12 cellular contexts compared by ENCODE assay signal in the genomic region with DNA sequence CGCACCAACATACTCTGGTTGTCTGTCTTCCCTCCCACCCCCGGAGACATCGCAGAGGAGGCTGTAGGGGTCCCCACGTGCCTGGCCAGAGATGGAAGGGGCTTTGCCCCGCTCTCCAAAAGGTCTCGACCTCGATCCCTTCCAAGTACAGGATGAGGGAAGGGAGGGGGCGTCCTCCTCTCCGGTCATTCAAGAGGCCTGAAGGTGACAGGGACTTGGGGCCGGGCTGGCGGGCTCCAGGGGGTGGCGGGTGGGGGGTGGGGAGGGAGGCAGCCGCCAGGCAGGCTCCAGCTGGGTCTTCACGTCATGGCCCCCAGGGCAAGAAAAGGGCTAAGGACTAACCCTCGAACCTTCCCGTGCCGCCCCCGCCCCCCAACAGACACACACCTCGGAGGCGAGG. TPM values are rescaled to one million over a fixed set of nuclear protein-coding genes. Genes with fewer than 3 reads are reported as not detected.
DNase-seq lines count a peak whose midpoint lies in the region; ATAC-seq, FAIRE-seq and TF ChIP-seq lines count a peak whose summit lies in the region.
"Had no signal": no experiment of that assay in that cellular context is flagged by ENCODE, and none has a peak within 500 bp of the region (broad histone marks: within the 10 kb centered on the region; RNA-seq: fewer than 3 reads in every experiment).

No MANE protein-coding gene starts in this region.

- H3K9ac ChIP-seq in endodermal cell (ENCODE audit: extremely low read depth, low read length, poor library complexity, severe bottlenecking): no peak overlapping the region

- peaks cover 89% of the 10 kb centered on the region for H3K27me3 ChIP-seq in endodermal cell (ENCODE audit: control insufficient read depth, insufficient read depth, low read length, poor library complexity, severe bottlenecking)

- peak overlapping the region; percentile 84 to 92 for H3K27ac ChIP-seq in A549
- no peak overlapping the region for H3K27ac ChIP-seq in endodermal cell (ENCODE audit: low read depth, low read length)

- peak overlapping the region; percentile 83 for H3K4me2 ChIP-seq in A549

- H3K36me3 ChIP-seq in endodermal cell (ENCODE audit: control insufficient read depth, insufficient read depth, low read length): peaks cover 7% of the 10 kb centered on the region

- DNase-seq in A549 (ENCODE audit: low read depth in 1 of 2, low spot score in 1 of 2) (no peak), HFFc6 (no peak), endodermal cell (no peak), mesenteric fat pad (ENCODE audit: low spot score) (no peak), epidermal melanocyte (ENCODE audit: insufficient read length, low spot score) (no peak)
- DNase-seq: CD4-positive, alpha-beta T cell had no signal

- H3K27ac Mint-ChIP-seq in HFFc6 (peak overlapping the region; percentile 99), endodermal cell (peak overlapping the region; percentile 46), nephron (peak overlapping the region; percentile 91 to 98 (median 95))
- H3K27ac Mint-ChIP-seq: activated naive CD4-positive, alpha-beta T cell treated with anti-CD3 and anti-CD28 coated beads, Interleukin-2, amount 50 U/mL, for 24 hours; CD4-positive, alpha-beta T cell had no signal

- no peak for FAIRE-seq in A549 (lab: Jason Lieb, UNC)
- FAIRE-seq: GM12878 had no signal

- 40% methylated on average over 15 of the region's 20 CpGs for WGBS in A549 (ENCODE audit: missing lambda C conversion rate)
- WGBS in endodermal cell (ENCODE audit: insufficient coverage in 1 of 2, insufficient read length in 1 of 2), 2 experiments: 2 to 7% methylated on average over 3 to 14 of the region's 20 CpGs

- CTCF ChIA-PET in A549 (lab: Yijun Ruan, JAX): interaction anchor here (0.5 to 9.3 kb wide), 36 partner anchors 8 to 1411 kb away, joined by 3 to 113 read pairs (median 5); partner anchors contain the start of gene TBX3

- ATAC-seq in A549 (no peak; a peak in 1 of 6 replicates), HG03457 (IDR thresholded peaks at IDR 0.05; ENCODE audit: unreplicated experiment) (no peak), GM18858 (IDR thresholded peaks at IDR 0.05; ENCODE audit: unreplicated experiment) (no peak)

- H3K27me3 Mint-ChIP-seq in HFFc6 (ENCODE audit: insufficient read depth) (peaks cover 34% of the 10 kb centered on the region), endodermal cell (ENCODE audit: insufficient read depth) (peaks cover 92% of the 10 kb centered on the region), nephron (ENCODE audit: low read depth) (peaks cover 92% of the 10 kb centered on the region)

- TF ChIP-seq CTCF in A549 (IDR thresholded peaks at IDR 0.05): no peak
- TF ChIP-seq CTCF in HFFc6 (IDR thresholded peaks at IDR 0.05): no peak
- no peak for TF ChIP-seq CTCF in endodermal cell (conservative IDR thresholded peaks at IDR 0.05)
- TF ChIP-seq CTCF in nephron (IDR thresholded peaks at IDR 0.05; ENCODE audit: unreplicated experiment in 3 of 3): no peak

- peaks cover 20% of the 10 kb centered on the region; the same call in 2 of the 3 replicates for H3K4me1 ChIP-seq in A549
- peaks cover 13% of the 10 kb centered on the region for H3K4me1 ChIP-seq in endodermal cell (ENCODE audit: control insufficient read depth, insufficient read depth, low read length)

- POLR2A ChIA-PET in A549 (lab: Yijun Ruan, JAX): interaction anchor here (0.6 to 1.6 kb wide), 10 partner anchors 12 to 1097 kb away, joined by 3 to 19 read pairs (median 3); partner anchors contain the start of gene TBX3

- TF ChIP-seq EP300 in A549 (IDR thresholded peaks at IDR 0.05): no peak

- H3K4me3 ChIP-seq in A549: peak overlapping the region; percentile 57
- peak overlapping the region; percentile 65 for H3K4me3 ChIP-seq in endodermal cell (ENCODE audit: low read length)
- H3K4me3 ChIP-seq: GM12878 had no signal

- H3K36me3 Mint-ChIP-seq in HFFc6 (ENCODE audit: low read depth) (peaks cover 43% of the 10 kb centered on the region), endodermal cell (ENCODE audit: low read depth) (peaks cover 29% of the 10 kb centered on the region), nephron (ENCODE audit: low read depth) (peaks cover 19% of the 10 kb centered on the region)
- H3K36me3 Mint-ChIP-seq: activated naive CD4-positive, alpha-beta T cell treated with anti-CD3 and anti-CD28 coated beads, Interleukin-2, amount 50 U/mL, for 24 hours; IgD-negative memory B cell had no signal

- no peaks in the 10 kb centered on the region for H3K9me3 Mint-ChIP-seq in HFFc6
- H3K9me3 Mint-ChIP-seq in endodermal cell: no peaks in the 10 kb centered on the region
- H3K9me3 Mint-ChIP-seq in nephron: no peaks in the 10 kb centered on the region
- H3K9me3 Mint-ChIP-seq: activated naive CD4-positive, alpha-beta T cell treated with anti-CD3 and anti-CD28 coated beads, Interleukin-2, amount 50 U/mL, for 24 hours; CD4-positive, alpha-beta T cell had no signal

- H3K9me3 ChIP-seq in A549 (no peaks in the 10 kb centered on the region), endodermal cell (ENCODE audit: control insufficient read depth, low read length) (no peaks in the 10 kb centered on the region)

- no peak for TF ChIP-seq RAD21 in A549 (conservative IDR thresholded peaks at IDR 0.05 in 1 of 2, IDR thresholded peaks at IDR 0.05 in 1 of 2)

- no peak for TF ChIP-seq POLR2A in A549 (IDR thresholded peaks at IDR 0.05; ENCODE audit: low read length)

- H3K4me1 Mint-ChIP-seq in HFFc6 (ENCODE audit: low read depth) (peaks cover 85% of the 10 kb centered on the region), endodermal cell (peaks cover 56% of the 10 kb centered on the region), nephron (peaks cover 65% of the 10 kb centered on the region)

- H3K4me3 Mint-ChIP-seq in HFFc6: peak overlapping the region; percentile 99
- peak overlapping the region; percentile 61 for H3K4me3 Mint-ChIP-seq in endodermal cell
- H3K4me3 Mint-ChIP-seq in nephron: peak overlapping the region; percentile 86 to 94 (median 87)
- H3K4me3 Mint-ChIP-seq: activated naive CD4-positive, alpha-beta T cell treated with anti-CD3 and anti-CD28 coated beads, Interleukin-2, amount 50 U/mL, for 24 hours; CD4-positive, alpha-beta T cell had no signal

TF ChIP-seq in A549, 52 proteins besides CTCF, POLR2A, EP300 and RAD21:
- TF ChIP-seq CHD4 (IDR thresholded peaks at IDR 0.05; ENCODE audit: borderline replicate concordance) (no peak), ESRRA (IDR thresholded peaks at IDR 0.05; ENCODE audit: borderline replicate concordance, low read length) (no peak), RARB (CRISPR knock-in tag; IDR thresholded peaks at IDR 0.05) (no peak), RNF2 (IDR thresholded peaks at IDR 0.05; ENCODE audit: borderline replicate concordance, low read depth) (no peak)
TF ChIP-seq in A549: peak in this region for 0.

RNA-seq across cellular contexts. Expression of gene TBX3, which starts 15.1 kb away (rescaled TPM):
- polyA plus RNA-seq in A549 (2011; rRNA removed): 23.7 and 28.0 TPM in 2 replicates
- polyA plus RNA-seq in A549 (2012; cell fraction: cytosol; rRNA removed): 13.3 and 20.0 TPM in 2 replicates
- 63.2 and 63.4 TPM in 2 replicates for polyA plus RNA-seq in A549 (2012; cell fraction: nucleus; rRNA removed)
- polyA plus RNA-seq in A549 (2017; fragmentation: RNase III; extraction: RNeasy Plus Mini Kit Qiagen cat#74134 plus additional on column Dnase treatment): 18.0 to 22.8 TPM (median 22.1 TPM) in 3 replicates
- polyA minus RNA-seq in A549 (2011; rRNA and poly(A)+ RNA removed): 39.3 and 41.6 TPM in 2 replicates
- 100 to 1,000 TPM; 108 to 145 (median 127) TPM for total RNA-seq in HFFc6 (2021; fragmentation: NEBNext Ultra II Directional; extraction: Animal tissue kit (Norgen Biotek cat#: 25700))
- 10 to 100 TPM; 80.8 to 88.1 TPM for total RNA-seq in endodermal cell
- 5.5 TPM for polyA plus RNA-seq in endodermal cell (2013, experiment 1 of 2)
- 5.9 TPM for polyA plus RNA-seq in endodermal cell (2013, experiment 2 of 2)
- 16.5 TPM for total RNA-seq in mesenteric fat pad
- polyA plus RNA-seq: IgD-negative memory B cell had no signal

Comparison
In these comparisons a context has a peak if more than half of its experiments do, and no peak if none do; other contexts are left out.
1. H3K27ac Mint-ChIP-seq: peak in every context shown above with its lines; median percentile 99 in HFFc6; 95 in nephron; 46 in endodermal cell.